In genomic region chr3:42224658-42225421, GRCh38 we compare ENCODE assay signal across 19 cellular contexts. TPM values are rescaled to one million over a fixed set of nuclear protein-coding genes. Genes with fewer than 3 reads are reported as not detected.
DNase-seq lines count a peak whose midpoint lies in the region; ATAC-seq and TF ChIP-seq lines count a peak whose summit lies in the region.
"Had no signal": no experiment of that assay in that cellular context is flagged by ENCODE, and none has a peak within 500 bp of the region (broad histone marks: within the 10 kb centered on the region; RNA-seq: fewer than 3 reads in every experiment).

No MANE protein-coding gene starts in this region.

- intact Hi-C loops in OCI-LY7 (cut with micrococcal nuclease; ENCODE audit: unreplicated experiment) (no loop called here), dorsolateral prefrontal cortex (cut with DNase I) (loop anchor here in 1 of 2 donors (5.0 kb wide), 1 partner anchor 322 kb away; no protein-coding TSS in a partner anchor)

- no peak overlapping the region for H3K4me3 Mint-ChIP-seq in memory B cell
- no peak overlapping the region for H3K4me3 Mint-ChIP-seq in stimulated activated naive B cell treated with anti-CD40 and anti-IgM and Interleukin-4, amounts not matched to agents 10 μg/mL and 1 μg/mL and 100 μg/mL, for 72 hours
- H3K4me3 Mint-ChIP-seq: activated CD4-positive, alpha-beta memory T cell treated with anti-CD3 and anti-CD28 coated beads for 36 hours; activated T-cell treated with anti-CD3 and anti-CD28 coated beads, Interleukin-2, amount 50 U/mL, for 4 hours; B cell; central memory CD8-positive, alpha-beta T cell; nephron had no signal

- H3K4me1 ChIP-seq in OCI-LY7 (ENCODE audit: insufficient read depth, low read length, poor library complexity, severe bottlenecking) (peaks cover 3% of the 10 kb centered on the region), tibial nerve (peaks cover 0 to 7% (median 0%) of the 10 kb centered on the region in 4 donors)

- H3K4me1 Mint-ChIP-seq in memory B cell: peaks cover 6% of the 10 kb centered on the region
- peaks cover 5% of the 10 kb centered on the region in 2 donors for H3K4me1 Mint-ChIP-seq in stimulated activated naive B cell treated with anti-CD40 and anti-IgM and Interleukin-4, amounts not matched to agents 10 μg/mL and 1 μg/mL and 100 μg/mL, for 72 hours
- H3K4me1 Mint-ChIP-seq: B cell had no signal

- TSS peak; percentile 65 for BruUV-seq in OCI-LY7 (replicated peaks; lab: Mats Ljungman, UMichigan)

- no peaks in the 10 kb centered on the region for H3K27me3 Mint-ChIP-seq in memory B cell
- H3K27me3 Mint-ChIP-seq in stimulated activated naive B cell treated with anti-CD40 and anti-IgM and Interleukin-4, amounts not matched to agents 10 μg/mL and 1 μg/mL and 100 μg/mL, for 72 hours: no peaks in the 10 kb centered on the region
- H3K27me3 Mint-ChIP-seq: B cell; central memory CD8-positive, alpha-beta T cell had no signal

- TF ChIP-seq EP300 in tibial nerve (IDR thresholded peaks at IDR 0.05): no peak

- H3K27me3 ChIP-seq in dorsolateral prefrontal cortex (no peaks in the 10 kb centered on the region), tibial nerve (no peaks in the 10 kb centered on the region)

- H3K9me3 Mint-ChIP-seq in memory B cell: peaks cover 3% of the 10 kb centered on the region
- H3K9me3 Mint-ChIP-seq in stimulated activated naive B cell treated with anti-CD40 and anti-IgM and Interleukin-4, amounts not matched to agents 10 μg/mL and 1 μg/mL and 100 μg/mL, for 72 hours: no peaks in the 10 kb centered on the region
- H3K9me3 Mint-ChIP-seq: activated CD4-positive, alpha-beta memory T cell treated with anti-CD3 and anti-CD28 coated beads for 36 hours; activated T-cell treated with anti-CD3 and anti-CD28 coated beads, Interleukin-2, amount 50 U/mL, for 4 hours; central memory CD8-positive, alpha-beta T cell; nephron had no signal

- no peak overlapping the region for H3K4me2 ChIP-seq in OCI-LY7 (ENCODE audit: low read length)

- POLR2A ChIA-PET in OCI-LY7 (lab: Charles Lee): interaction anchor here (0.7 to 1.4 kb wide), 2 partner anchors 95 to 105 kb away, joined by 3 read pairs; no protein-coding TSS in a partner anchor

- no peak for TF ChIP-seq POLR2A in tibial nerve (IDR thresholded peaks at IDR 0.05)

- no peaks in the 10 kb centered on the region for H4K20me1 ChIP-seq in OCI-LY7 (ENCODE audit: insufficient read depth, low read length)

- TF ChIP-seq CTCF in OCI-LY7 (conservative IDR thresholded peaks at IDR 0.05; ENCODE audit: low read length) (no peak), dorsolateral prefrontal cortex (IDR thresholded peaks at IDR 0.05 in 54 of 56, conservative IDR thresholded peaks at IDR 0.05 in 2 of 56; ENCODE audit: low read depth in 1 of 56, partially characterized antibody in 56 of 56) (no peak), tibial nerve (IDR thresholded peaks at IDR 0.05) (no peak)

- H3K9me3 ChIP-seq in OCI-LY7 (ENCODE audit: low read length): no peaks in the 10 kb centered on the region
- H3K9me3 ChIP-seq in tibial nerve: no peaks in the 10 kb centered on the region

- H3K79me2 ChIP-seq in OCI-LY7 (ENCODE audit: insufficient read depth, low read depth, low read length): no peaks in the 10 kb centered on the region

- ATAC-seq in memory B cell (ENCODE audit: low read depth): no peak
- no peak for ATAC-seq in stimulated activated naive B cell treated with anti-CD40 and anti-IgM and Interleukin-4, amounts not matched to agents 10 μg/mL and 1 μg/mL and 100 μg/mL, for 72 hours (replicated peaks)
- ATAC-seq: activated T-cell treated with anti-CD3 and anti-CD28 coated beads, Interleukin-2, amount 50 U/mL, for 4 hours had no signal

- WGBS in tibial nerve, 2 donors: 57 to 62% methylated on average over 12 of the region's 12 CpGs

- CTCF ChIA-PET in OCI-LY7 (lab: Charles Lee; ENCODE audit: unreplicated experiment): no interaction called here

- no peaks in the 10 kb centered on the region for H3K9me2 ChIP-seq in OCI-LY7 (ENCODE audit: insufficient read depth, low read length)

- no peak for DNase-seq in OCI-LY7 (ENCODE audit: low spot score)
- DNase-seq in dorsolateral prefrontal cortex: no peak
- DNase-seq in memory B cell (ENCODE audit: low spot score in 2 of 2): no peak
- DNase-seq in tibial nerve (ENCODE audit: low spot score in 2 of 2): no peak
- no peak for DNase-seq in RPMI8226
- no peak for DNase-seq in SIG-M5 (lab: John Stamatoyannopoulos, UW)
- DNase-seq in stimulated activated naive B cell treated with anti-CD40 and anti-IgM and Interleukin-4, amounts not matched to agents 10 μg/mL and 1 μg/mL and 100 μg/mL, for 72 hours: no peak
- DNase-seq: activated CD4-positive, alpha-beta memory T cell treated with anti-CD3 and anti-CD28 coated beads for 36 hours; activated T-cell treated with anti-CD3 and anti-CD28 coated beads, Interleukin-2, amount 50 U/mL, for 4 hours; NCI-H1694 treated with DMSO at 0.1 percent for 48 hours; stimulated activated CD4-positive, alpha-beta T cell treated with anti-CD3 and anti-CD28 coated beads, Interleukin-1b, Interleukin-23, amount 100 ng/mL, for 48 hours; substantia nigra had no signal

- H3K36me3 ChIP-seq in OCI-LY7 (ENCODE audit: insufficient read depth, low read length) (peaks cover 65% of the 10 kb centered on the region), tibial nerve (peaks cover 4 to 57% (median 11%) of the 10 kb centered on the region in 3 donors)

- H2AFZ ChIP-seq in OCI-LY7 (ENCODE audit: low read length): no peak overlapping the region

- H3K4me3 ChIP-seq in OCI-LY7 (ENCODE audit: low read depth, low read length, poor library complexity, severe bottlenecking) (no peak overlapping the region), dorsolateral prefrontal cortex (no peak overlapping the region), tibial nerve (no peak overlapping the region)
- H3K4me3 ChIP-seq: lung had no signal

- no peak overlapping the region for H3K27ac ChIP-seq in OCI-LY7 (ENCODE audit: low read depth, low read length, poor library complexity, severe bottlenecking)
- H3K27ac ChIP-seq in dorsolateral prefrontal cortex: peak overlapping the region in 50 of 59 donors; percentile 0 to 81 (median 46)
- H3K27ac ChIP-seq in tibial nerve: peak overlapping the region in 3 of 4 donors; percentile 27 to 64 (median 63)

- peak overlapping the region; percentile 28 for H3K27ac Mint-ChIP-seq in memory B cell
- H3K27ac Mint-ChIP-seq in stimulated activated naive B cell treated with anti-CD40 and anti-IgM and Interleukin-4, amounts not matched to agents 10 μg/mL and 1 μg/mL and 100 μg/mL, for 72 hours: no peak overlapping the region
- H3K27ac Mint-ChIP-seq: activated CD4-positive, alpha-beta memory T cell treated with anti-CD3 and anti-CD28 coated beads for 36 hours; B cell had no signal

- peaks cover 51% of the 10 kb centered on the region for H3K36me3 Mint-ChIP-seq in memory B cell
- peaks cover 54 to 65% of the 10 kb centered on the region in 2 donors for H3K36me3 Mint-ChIP-seq in stimulated activated naive B cell treated with anti-CD40 and anti-IgM and Interleukin-4, amounts not matched to agents 10 μg/mL and 1 μg/mL and 100 μg/mL, for 72 hours

RNA-seq across cellular contexts. Expression of gene CCK, which starts 41.1 kb away (rescaled TPM):
- total RNA-seq in OCI-LY7 (2014; rRNA removed; shearing (Covaris generic)): not detected in 2 replicates
- total RNA-seq in OCI-LY7 (2022) (not detected in 2 replicates), dorsolateral prefrontal cortex (100 to 1,000 TPM; 107 to 556 (median 326) TPM), tibial nerve (not detected)
- total RNA-seq: activated CD4-positive, alpha-beta memory T cell treated with anti-CD3 and anti-CD28 coated beads for 36 hours; activated T-cell treated with anti-CD3 and anti-CD28 coated beads, Interleukin-2, amount 50 U/mL, for 4 hours; B cell; HT-29; M059J; NCI-H460 had no signal

Comparison
In these comparisons a context has a peak if more than half of its experiments do, and no peak if none do; other contexts are left out.
1. RNA of gene CCK, which starts 41.1 kb away (total RNA-seq): 107 to 556 TPM in dorsolateral prefrontal cortex; not detected in OCI-LY7 and not detected in tibial nerve; every median in the first group is over 100 times any median in the second.